10 cellular contexts compared by ENCODE assay signal in genomic region chr10:124328514-124329220, GRCh38.
"Had no signal": no experiment of that assay in that cellular context is flagged by ENCODE, and none has a peak within 500 bp of the region (broad histone marks: within the 10 kb centered on the region; RNA-seq: fewer than 3 reads in every experiment).

No MANE protein-coding gene starts in this region.

- H3K27ac ChIP-seq: thyroid gland had no signal

- DNase-seq: activated CD4-positive, alpha-beta T cell treated with anti-CD3 and anti-CD28 coated beads for 4 hours; activated CD8-positive, alpha-beta T cell treated with anti-CD3 and anti-CD28 coated beads for 36 hours; activated gamma-delta T cell; activated T-cell treated with anti-CD3 and anti-CD28 coated beads, Interleukin-2, amount 50 U/mL, for 72 hours; dermis blood vessel endothelial cell; effector memory CD8-positive, alpha-beta T cell; mesenchymal stem cell; naive thymus-derived CD8-positive, alpha-beta T cell; stimulated activated naive CD4-positive, alpha-beta T cell; thyroid gland had no signal

- H3K36me3 ChIP-seq: thyroid gland had no signal

- H3K4me3 ChIP-seq: thyroid gland had no signal

- H3K4me1 ChIP-seq: thyroid gland had no signal

- H3K27me3 ChIP-seq: thyroid gland had no signal

- ATAC-seq: activated CD8-positive, alpha-beta T cell treated with anti-CD3 and anti-CD28 coated beads for 36 hours; activated T-cell treated with anti-CD3 and anti-CD28 coated beads, Interleukin-2, amount 50 U/mL, for 72 hours; effector memory CD8-positive, alpha-beta T cell; naive thymus-derived CD8-positive, alpha-beta T cell had no signal

- H3K9me3 ChIP-seq: thyroid gland had no signal
